ENCODE assay signal across 8 cellular contexts in the genomic region with DNA sequence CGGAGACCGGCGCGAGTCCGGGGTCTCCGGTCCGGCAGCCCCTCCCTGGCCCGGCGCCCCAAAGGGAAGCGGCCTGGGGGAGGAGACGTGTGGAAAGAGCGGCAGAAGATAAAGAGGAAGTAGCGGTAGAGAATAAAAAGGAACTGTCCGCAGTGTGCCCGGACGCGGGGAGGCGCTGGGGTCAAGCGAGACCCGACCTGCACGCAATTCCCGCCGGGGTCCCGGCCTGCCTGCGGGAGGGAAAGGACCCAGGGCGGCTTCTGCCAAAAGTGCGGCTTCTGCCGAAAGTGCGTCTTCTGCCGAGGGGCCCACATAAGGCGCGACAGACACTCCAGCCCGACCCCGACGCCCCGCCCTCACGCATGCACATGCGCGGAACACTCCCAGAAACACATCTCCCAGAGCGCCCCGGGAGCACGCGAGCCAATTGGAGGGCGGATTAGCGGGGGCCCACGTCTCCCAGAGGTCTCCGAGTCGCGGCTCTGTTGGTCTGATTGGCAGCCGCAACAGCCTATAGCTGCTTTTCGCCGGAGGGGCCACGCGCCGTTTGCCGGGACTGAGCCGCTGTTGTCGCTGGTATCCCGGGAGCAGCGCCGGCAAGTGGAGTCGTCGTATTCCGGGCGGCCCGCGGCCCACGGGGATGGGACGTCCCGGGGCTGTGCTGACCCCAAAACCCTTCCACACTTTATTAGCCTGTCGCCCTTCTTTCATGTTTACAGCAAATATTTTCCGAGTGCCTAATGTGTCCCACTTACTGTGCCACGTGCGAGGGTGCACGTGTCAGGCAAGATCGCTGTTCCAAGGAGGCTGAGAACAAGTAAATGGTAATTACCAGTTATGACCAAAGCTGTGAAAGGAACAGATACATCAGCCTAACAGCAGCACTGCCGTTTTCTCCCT. TPM values are rescaled to one million over a fixed set of nuclear protein-coding genes. Genes with fewer than 3 reads are reported as not detected.
DNase-seq lines count a peak whose midpoint lies in the region; ATAC-seq and TF ChIP-seq lines count a peak whose summit lies in the region.

No MANE protein-coding gene starts in this region.

- TF ChIP-seq CTCF in HFF-Myc (IDR thresholded peaks at IDR 0.05; ENCODE audit: low read depth, low read length, missing control alignments): peak; percentile 5
- no peak for TF ChIP-seq CTCF in omental fat pad (IDR thresholded peaks at IDR 0.05)
- no peak for TF ChIP-seq CTCF in thoracic aorta (IDR thresholded peaks at IDR 0.05)

- ATAC-seq in omental fat pad (ENCODE audit: low FRiP score): peak; percentile 96
- ATAC-seq in thoracic aorta (ENCODE audit: insufficient number of reproducible peaks, low FRiP score, low read depth): peak; percentile 84

- no peaks in the 10 kb centered on the region for H3K27me3 ChIP-seq in thoracic aorta (replicated peaks; ENCODE audit: insufficient read depth)

- DNase-seq in GM04504 (ENCODE audit: low read depth) (peak; percentile 96), HFF-Myc (ENCODE audit: extremely low read depth, low read depth) (peak; percentile 88), MV-4-11 (lab: John Stamatoyannopoulos, UW) (peak; percentile 98), SK-MEL-5 (ENCODE audit: low read depth, low spot score) (peak; percentile 97), globus pallidus (ENCODE audit: low spot score) (peak; percentile 98), omental fat pad (ENCODE audit: low spot score) (peak; percentile 87), thoracic aorta (ENCODE audit: low spot score) (peak; percentile 88)
- DNase-seq in activated naive CD4-positive, alpha-beta T cell treated with anti-CD3 and anti-CD28 coated beads, Interleukin-2, amount 50 U/mL, for 16 hours: peak; percentile 99

- H3K4me1 ChIP-seq in thoracic aorta (ENCODE audit: control insufficient read depth in 1 of 2, low read depth in 2 of 2): peaks cover 7 to 36% of the 10 kb centered on the region in 2 donors

- peak overlapping the region; percentile 97 to 98 for H3K27ac ChIP-seq in thoracic aorta

- in situ Hi-C loops in SK-MEL-5 (cut with HindIII; ENCODE audit: low pct_unique_long_range_greater_than_20kb, low sequenced_read_pairs): no loop called here

- H3K36me3 ChIP-seq in thoracic aorta: no peaks in the 10 kb centered on the region

- H3K9me3 ChIP-seq in thoracic aorta: no peaks in the 10 kb centered on the region

- H3K4me3 ChIP-seq in HFF-Myc (replicated peaks; ENCODE audit: low read depth, low read length): peak overlapping the region; percentile 59
- H3K4me3 ChIP-seq in thoracic aorta: peak overlapping the region; percentile 99

RNA-seq across cellular contexts. Expression of gene MEFV, which starts 8.0 kb away (rescaled TPM):
- total RNA-seq in SK-MEL-5 (2014; rRNA removed; shearing (Covaris generic)): not detected in 2 replicates
- polyA plus RNA-seq in SK-MEL-5 (2015; cell fraction: cytosol; rRNA removed): not detected in 2 replicates
- not detected in 2 replicates for polyA plus RNA-seq in SK-MEL-5 (2015; cell fraction: nucleus; rRNA removed)
- total RNA-seq in omental fat pad (10 to 100 TPM in 1 of 4 donors, 1 to 10 TPM in 3; 2.7 to 25.4 (median 4.2) TPM), thoracic aorta (1 to 10 TPM; 3.5 to 6.1 TPM)

RNA-seq across cellular contexts. Expression of gene ZNF263, which starts 18.9 kb away (rescaled TPM):
- total RNA-seq in SK-MEL-5 (2014; rRNA removed; shearing (Covaris generic)): 42.9 and 48.0 TPM in 2 replicates
- polyA plus RNA-seq in SK-MEL-5 (2015; cell fraction: cytosol; rRNA removed): 32.5 and 41.7 TPM in 2 replicates
- 63.1 and 85.9 TPM in 2 replicates for polyA plus RNA-seq in SK-MEL-5 (2015; cell fraction: nucleus; rRNA removed)
- total RNA-seq in omental fat pad: 10 to 100 TPM; 23.3 to 66.7 (median 36.2) TPM
- 10 to 100 TPM; 41.4 to 59.5 TPM for total RNA-seq in thoracic aorta

RNA-seq across cellular contexts. Expression of gene ZNF200, which starts 29.4 kb away (rescaled TPM):
- 9.4 and 11.5 TPM in 2 replicates for total RNA-seq in SK-MEL-5 (2014; rRNA removed; shearing (Covaris generic))
- polyA plus RNA-seq in SK-MEL-5 (2015; cell fraction: cytosol; rRNA removed): 4.9 and 6.7 TPM in 2 replicates
- 30.2 and 40.5 TPM in 2 replicates for polyA plus RNA-seq in SK-MEL-5 (2015; cell fraction: nucleus; rRNA removed)
- total RNA-seq in omental fat pad (10 to 100 TPM in 2 of 4 donors, 1 to 10 TPM in 2; 4.3 to 12.6 (median 8.7) TPM), thoracic aorta (10 to 100 TPM in 1 of 2 donors, 1 to 10 TPM in 1; 1.2 to 11.1 TPM)

RNA-seq across cellular contexts. Expression of gene TIGD7, which starts 40.8 kb away (rescaled TPM):
- 2.8 and 3.6 TPM in 2 replicates for total RNA-seq in SK-MEL-5 (2014; rRNA removed; shearing (Covaris generic))
- polyA plus RNA-seq in SK-MEL-5 (2015; cell fraction: cytosol; rRNA removed): 1.7 and 2.1 TPM in 2 replicates
- 5.0 TPM in 2 replicates for polyA plus RNA-seq in SK-MEL-5 (2015; cell fraction: nucleus; rRNA removed)
- total RNA-seq in omental fat pad: 1 to 10 TPM; 3.3 to 8.8 (median 5.3) TPM
- total RNA-seq in thoracic aorta: 1 to 10 TPM; 2.3 to 5.1 TPM

RNA-seq across cellular contexts. Expression of gene ZNF75A, which starts 40.9 kb away (rescaled TPM):
- total RNA-seq in SK-MEL-5 (2014; rRNA removed; shearing (Covaris generic)): 17.2 and 17.6 TPM in 2 replicates
- 8.9 and 13.6 TPM in 2 replicates for polyA plus RNA-seq in SK-MEL-5 (2015; cell fraction: cytosol; rRNA removed)
- 25.6 and 36.9 TPM in 2 replicates for polyA plus RNA-seq in SK-MEL-5 (2015; cell fraction: nucleus; rRNA removed)
- 10 to 100 TPM; 13.2 to 30.1 (median 20.4) TPM for total RNA-seq in omental fat pad
- total RNA-seq in thoracic aorta: 10 to 100 TPM; 11.5 to 41.6 TPM

Comparison
In these comparisons a context has a peak if more than half of its experiments do, and no peak if none do; other contexts are left out.
1. Peak in every context shown above with its lines: DNase-seq, ATAC-seq, H3K4me3 ChIP-seq and H3K27ac ChIP-seq.